In the genomic region with DNA sequence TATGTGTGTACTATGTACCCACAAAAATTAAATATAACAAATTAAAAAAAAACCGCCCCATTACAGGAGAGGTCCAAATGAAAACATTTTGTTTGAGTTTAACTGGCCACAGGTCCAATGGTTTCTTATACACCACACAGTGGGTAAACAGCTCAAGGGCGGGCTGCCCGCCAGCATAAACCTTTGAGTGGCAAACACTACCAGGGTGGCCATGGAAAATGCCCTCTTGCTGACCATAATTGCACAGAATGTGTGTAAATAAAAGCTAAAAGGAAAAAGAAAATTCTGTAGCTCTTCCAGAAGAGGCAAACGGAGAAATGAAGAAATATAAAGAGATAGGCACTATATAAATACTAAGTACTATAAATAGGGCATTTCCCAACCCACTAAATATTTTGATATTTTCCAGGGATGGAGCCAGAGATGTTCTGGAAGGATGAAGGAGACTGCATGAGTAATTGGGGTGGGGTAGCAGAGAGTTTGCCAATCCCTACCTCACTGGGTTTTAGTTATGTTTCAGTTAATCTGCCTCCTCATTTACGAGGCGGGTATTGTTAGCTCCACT, we compare ENCODE assay signal across 9 cellular contexts. TPM values are rescaled to one million over a fixed set of nuclear protein-coding genes. Genes with fewer than 3 reads are reported as not detected.
DNase-seq lines count a peak whose midpoint lies in the region; ATAC-seq and TF ChIP-seq lines count a peak whose summit lies in the region.
"Had no signal": no experiment of that assay in that cellular context is flagged by ENCODE, and none has a peak within 500 bp of the region (broad histone marks: within the 10 kb centered on the region; RNA-seq: fewer than 3 reads in every experiment).

No MANE protein-coding gene starts in this region.

- H3K27me3 Mint-ChIP-seq in activated B cell treated with CpG ODN at 0.5 μM for 24 hours: no peaks in the 10 kb centered on the region

- peak overlapping the region; percentile 76 for H3K4me3 ChIP-seq in skeletal muscle cell (ENCODE audit: low read depth, low read length)

- no peaks in the 10 kb centered on the region for H3K9me3 Mint-ChIP-seq in activated B cell treated with CpG ODN at 0.5 μM for 24 hours

- peaks cover 28% of the 10 kb centered on the region for H3K36me3 Mint-ChIP-seq in activated B cell treated with CpG ODN at 0.5 μM for 24 hours (ENCODE audit: low read depth)

- no peak for TF ChIP-seq CTCF in activated B cell treated with CpG ODN at 0.5 μM for 24 hours (IDR thresholded peaks at IDR 0.05)

- POLR2A ChIA-PET in activated B cell treated with CpG ODN at 0.5 μM for 24 hours (lab: Charles Lee): interaction anchor here (0.9 to 1.4 kb wide), 2 partner anchors 10 to 757 kb away, joined by 3 to 4 read pairs; no protein-coding TSS in a partner anchor

- peak; percentile 14 for DNase-seq in NCI-H2227 (lab: John Stamatoyannopoulos, UW; ENCODE audit: unreplicated experiment)
- DNase-seq in NCI-H2227 treated with DMSO at 0.1 percent for 48 hours (lab: John Stamatoyannopoulos, UW): no peak
- DNase-seq in activated B cell treated with CpG ODN at 0.5 μM for 24 hours: no peak
- DNase-seq in Right ventricle myocardium superior: no peak
- peak; percentile 4 for DNase-seq in skeletal muscle cell (ENCODE audit: low read depth)
- DNase-seq in NCI-H2171 treated with DMSO at 0.1 percent for 48 hours (lab: John Stamatoyannopoulos, UW): no peak

- peaks cover 38% of the 10 kb centered on the region for H3K4me1 Mint-ChIP-seq in activated B cell treated with CpG ODN at 0.5 μM for 24 hours

- intact Hi-C loops in activated B cell treated with CpG ODN at 0.5 μM for 24 hours (cut with micrococcal nuclease) (loop anchor here (10.0 kb wide), 1 partner anchor 812 kb away; a partner anchor contains a TSS), Right ventricle myocardium superior (cut with DNase I) (no loop called here)

- CTCF ChIA-PET in activated B cell treated with CpG ODN at 0.5 μM for 24 hours (lab: Charles Lee): interaction anchor here (1.5 kb wide), 1 partner anchor 47 kb away, joined by 3 read pairs; no protein-coding TSS in a partner anchor

- ATAC-seq in activated B cell treated with CpG ODN at 0.5 μM for 24 hours (ENCODE audit: low read depth): no peak
- ATAC-seq in Right ventricle myocardium superior (ENCODE audit: poor library complexity): peak; percentile 7
- no peak for ATAC-seq in GM18858 (IDR thresholded peaks at IDR 0.05; ENCODE audit: unreplicated experiment)
- no peak for ATAC-seq in GM18517 (IDR thresholded peaks at IDR 0.05; ENCODE audit: unreplicated experiment)

- H3K4me3 Mint-ChIP-seq in activated B cell treated with CpG ODN at 0.5 μM for 24 hours: peak overlapping the region; percentile 94

- H3K27ac Mint-ChIP-seq in activated B cell treated with CpG ODN at 0.5 μM for 24 hours: peak overlapping the region; percentile 96

RNA-seq across cellular contexts. Expression of a gene that starts 1.1 kb away (rescaled TPM):
- total RNA-seq in activated B cell treated with CpG ODN at 0.5 μM for 24 hours (20.0 and 20.2 TPM in 2 replicates), Right ventricle myocardium superior (16.5 TPM)

RNA-seq across cellular contexts. Expression of a gene that starts 44.0 kb away (rescaled TPM):
- total RNA-seq in activated B cell treated with CpG ODN at 0.5 μM for 24 hours: not detected in 2 replicates
- total RNA-seq in Right ventricle myocardium superior: not detected
- total RNA-seq: dermis microvascular lymphatic vessel endothelial cell had no signal

Comparison
In these comparisons a context has a peak if more than half of its experiments do, and no peak if none do; other contexts are left out.
1. DNase-seq: peak in NCI-H2227 (single experiment) and skeletal muscle cell (single experiment); none in NCI-H2227 treated with DMSO at 0.1 percent for 48 hours (single experiment), activated B cell treated with CpG ODN at 0.5 μM for 24 hours (single experiment), Right ventricle myocardium superior (single experiment) and NCI-H2171 treated with DMSO at 0.1 percent for 48 hours (single experiment).